Comparison of ENCODE assay signal across 14 cellular contexts in genomic region chr3:30286811-30287210, GRCh38.
DNase-seq lines count a peak whose midpoint lies in the region; ATAC-seq and TF ChIP-seq lines count a peak whose summit lies in the region.
"Had no signal": no experiment of that assay in that cellular context is flagged by ENCODE, and none has a peak within 500 bp of the region (broad histone marks: within the 10 kb centered on the region; RNA-seq: fewer than 3 reads in every experiment).

No MANE protein-coding gene starts in this region.

- H3K36me3 ChIP-seq in stomach: no peaks in the 10 kb centered on the region

- peak; percentile 37 for ATAC-seq in activated T-helper 17 cell treated with anti-CD3 and anti-CD28 coated beads, Interleukin-2, amount 50 U/mL, for 72 hours (replicated peaks)
- ATAC-seq in HG02884 (IDR thresholded peaks at IDR 0.05; ENCODE audit: unreplicated experiment): no peak

- H3K9me3 Mint-ChIP-seq in HFFc6: 0 out of 2 replicates have a peak, but pooled peaks cover 4% of the 10 kb centered on the region
- no peaks in the 10 kb centered on the region for H3K9me3 Mint-ChIP-seq in activated T-helper 17 cell treated with anti-CD3 and anti-CD28 coated beads, Interleukin-2, amount 50 U/mL, for 72 hours
- H3K9me3 Mint-ChIP-seq: activated B cell treated with CpG ODN at 0.5 μM for 24 hours; activated naive CD4-positive, alpha-beta T cell treated with anti-CD3 and anti-CD28 coated beads, Interleukin-2, amount 10 ng/mL, durations not matched to agents 7 days and 5 days; immature natural killer cell had no signal

- intact Hi-C loops in stomach (cut with DNase I; ENCODE audit: low total_unique reads): no loop called here

- peaks cover 8% of the 10 kb centered on the region for H3K36me3 Mint-ChIP-seq in HFFc6 (ENCODE audit: low read depth)
- no peaks in the 10 kb centered on the region for H3K36me3 Mint-ChIP-seq in activated T-helper 17 cell treated with anti-CD3 and anti-CD28 coated beads, Interleukin-2, amount 50 U/mL, for 72 hours (ENCODE audit: low read depth)
- H3K36me3 Mint-ChIP-seq: activated naive CD4-positive, alpha-beta T cell treated with anti-CD3 and anti-CD28 coated beads, Interleukin-2, amount 10 ng/mL, durations not matched to agents 7 days and 5 days; CD4-positive, alpha-beta memory T cell; immature natural killer cell had no signal

- peak overlapping the region; percentile 68 for H3K27ac Mint-ChIP-seq in HFFc6
- no peak overlapping the region for H3K27ac Mint-ChIP-seq in activated T-helper 17 cell treated with anti-CD3 and anti-CD28 coated beads, Interleukin-2, amount 50 U/mL, for 72 hours
- H3K27ac Mint-ChIP-seq: activated B cell treated with CpG ODN at 0.5 μM for 24 hours; activated naive CD4-positive, alpha-beta T cell treated with anti-CD3 and anti-CD28 coated beads, Interleukin-2, amount 10 ng/mL, durations not matched to agents 7 days and 5 days; CD4-positive, alpha-beta memory T cell; immature natural killer cell had no signal

- H3K9me3 ChIP-seq in stomach: no peaks in the 10 kb centered on the region
- H3K9me3 ChIP-seq: psoas muscle had no signal

- peaks cover 7 to 37% (median 27%) of the 10 kb centered on the region in 4 donors for H3K4me1 ChIP-seq in stomach

- no peak for TF ChIP-seq CTCF in HFFc6 (IDR thresholded peaks at IDR 0.05)
- no peak for TF ChIP-seq CTCF in fibroblast of mammary gland (conservative IDR thresholded peaks at IDR 0.05; ENCODE audit: control insufficient read depth, insufficient read depth, low read depth, low read length)
- TF ChIP-seq CTCF in stomach (IDR thresholded peaks at IDR 0.05): no peak
- no peak for TF ChIP-seq CTCF in GM20000 (IDR thresholded peaks at IDR 0.05; ENCODE audit: extremely low read depth, missing control alignments)

- H3K27me3 Mint-ChIP-seq in HFFc6 (ENCODE audit: insufficient read depth): no peaks in the 10 kb centered on the region
- H3K27me3 Mint-ChIP-seq in activated T-helper 17 cell treated with anti-CD3 and anti-CD28 coated beads, Interleukin-2, amount 50 U/mL, for 72 hours: no peaks in the 10 kb centered on the region
- H3K27me3 Mint-ChIP-seq: activated B cell treated with CpG ODN at 0.5 μM for 24 hours; activated naive CD4-positive, alpha-beta T cell treated with anti-CD3 and anti-CD28 coated beads, Interleukin-2, amount 10 ng/mL, durations not matched to agents 7 days and 5 days; CD4-positive, alpha-beta memory T cell had no signal

- TF ChIP-seq POLR2A in stomach (IDR thresholded peaks at IDR 0.05): no peak

- no peak for TF ChIP-seq EP300 in stomach (IDR thresholded peaks at IDR 0.05)

- H3K4me3 ChIP-seq in fibroblast of mammary gland (ENCODE audit: control insufficient read depth, low read depth, low read length): no peak overlapping the region
- H3K4me3 ChIP-seq in stomach: no peak overlapping the region
- H3K4me3 ChIP-seq: psoas muscle had no signal

- DNase-seq in HFFc6 (no peak), fibroblast of mammary gland (ENCODE audit: low read depth) (peak; percentile 58), stomach (no peak), GM20000 (ENCODE audit: low spot score) (no peak)
- no peak for DNase-seq in effector CD4-positive, alpha-beta T cell
- DNase-seq: activated B cell treated with CpG ODN at 0.5 μM for 24 hours; activated naive CD4-positive, alpha-beta T cell treated with anti-CD3 and anti-CD28 coated beads, Interleukin-2, amount 10 ng/mL, durations not matched to agents 7 days and 5 days; CD4-positive, alpha-beta memory T cell; immature natural killer cell; NCI-H1092; psoas muscle; stimulated activated CD4-positive, alpha-beta T cell treated with anti-CD3 and anti-CD28 coated beads, Interleukin-2, amount 100 ng/mL, for 48 hours had no signal

- peaks cover 81% of the 10 kb centered on the region for H3K4me1 Mint-ChIP-seq in HFFc6 (ENCODE audit: low read depth)
- peaks cover 7% of the 10 kb centered on the region for H3K4me1 Mint-ChIP-seq in activated T-helper 17 cell treated with anti-CD3 and anti-CD28 coated beads, Interleukin-2, amount 50 U/mL, for 72 hours

- WGBS in stomach, 5 donors: 86 to 95% (median 88%) methylated on average over 2 of the region's 2 CpGs

- H3K27ac ChIP-seq in stomach: peak overlapping the region in 4 of 5 donors; percentile 61 to 77 (median 73)

- no peak overlapping the region; the same call in 1 of the 2 replicates for H3K4me3 Mint-ChIP-seq in HFFc6
- H3K4me3 Mint-ChIP-seq in activated T-helper 17 cell treated with anti-CD3 and anti-CD28 coated beads, Interleukin-2, amount 50 U/mL, for 72 hours: peak overlapping the region; percentile 23
- H3K4me3 Mint-ChIP-seq: activated B cell treated with CpG ODN at 0.5 μM for 24 hours; activated naive CD4-positive, alpha-beta T cell treated with anti-CD3 and anti-CD28 coated beads, Interleukin-2, amount 10 ng/mL, durations not matched to agents 7 days and 5 days; CD4-positive, alpha-beta memory T cell; immature natural killer cell had no signal

- no peaks in the 10 kb centered on the region for H3K27me3 ChIP-seq in stomach
